In genomic region chr9:114410910-114411309, GRCh38 we compare ENCODE assay signal across 1 cellular context.
TF ChIP-seq lines count a peak whose summit lies in the region.

No MANE protein-coding gene starts in this region.

TF ChIP-seq in H1, 55 proteins besides CTCF, POLR2A, EP300 and RAD21 (continued from another document):
- no peak for TF ChIP-seq PHF8 (conservative IDR thresholded peaks at IDR 0.05; ENCODE audit: low read depth, low read length)
- TF ChIP-seq CHD2 (IDR thresholded peaks at IDR 0.05; ENCODE audit: low read length), result no peak
- no peak for TF ChIP-seq KDM4A (IDR thresholded peaks at IDR 0.05; ENCODE audit: low read depth, low read length, severe bottlenecking)
- no peak for TF ChIP-seq CHD7 (IDR thresholded peaks at IDR 0.05; ENCODE audit: insufficient replicate concordance, low read length)
- TF ChIP-seq RXRA (IDR thresholded peaks at IDR 0.05; ENCODE audit: insufficient read depth, low read depth, low read length), result no peak
- TF ChIP-seq CREB1 (IDR thresholded peaks at IDR 0.05), result no peak
- no peak for TF ChIP-seq HDAC6 (IDR thresholded peaks at IDR 0.05; ENCODE audit: low read depth, low read length)
- no peak for TF ChIP-seq CHD1 (IDR thresholded peaks at IDR 0.05; ENCODE audit: low read depth, low read length)
- TF ChIP-seq TAF1 (IDR thresholded peaks at IDR 0.05; ENCODE audit: low read depth, low read length), result no peak
- no peak for TF ChIP-seq CBX8 (IDR thresholded peaks at IDR 0.05; ENCODE audit: borderline replicate concordance, low read depth, low read length)
